8 cellular contexts compared by ENCODE assay signal in genomic region chr15:39921274-39921638, GRCh38. TPM values are rescaled to one million over a fixed set of nuclear protein-coding genes. Genes with fewer than 3 reads are reported as not detected.
A peak's percentile ranks its signal among the peaks of the same experiment; 100 is the strongest.
DNase-seq lines count a peak whose midpoint lies in the region; ATAC-seq lines count a peak whose summit lies in the region.

No MANE protein-coding gene starts in this region.

- no peak for ATAC-seq in activated T-helper 17 cell treated with anti-CD3 and anti-CD28 coated beads, Interleukin-2, amount 50 U/mL, for 72 hours (replicated peaks)
- ATAC-seq in stimulated activated naive B cell treated with anti-CD40 and anti-IgM and Interleukin-4, amounts not matched to agents 10 μg/mL and 1 μg/mL and 100 μg/mL, for 72 hours (replicated peaks), result no peak

- H3K27me3 Mint-ChIP-seq in activated T-helper 17 cell treated with anti-CD3 and anti-CD28 coated beads, Interleukin-2, amount 50 U/mL, for 72 hours, result peaks cover 15% of the 10 kb centered on the region
- H3K27me3 Mint-ChIP-seq in stimulated activated naive B cell treated with anti-CD40 and anti-IgM and Interleukin-4, amounts not matched to agents 10 μg/mL and 1 μg/mL and 100 μg/mL, for 72 hours, result peaks cover 11 to 13% of the 10 kb centered on the region in 2 donors

- H3K4me1 Mint-ChIP-seq in activated T-helper 17 cell treated with anti-CD3 and anti-CD28 coated beads, Interleukin-2, amount 50 U/mL, for 72 hours, result peaks cover 9% of the 10 kb centered on the region
- peaks cover 26 to 52% of the 10 kb centered on the region in 2 donors for H3K4me1 Mint-ChIP-seq in stimulated activated naive B cell treated with anti-CD40 and anti-IgM and Interleukin-4, amounts not matched to agents 10 μg/mL and 1 μg/mL and 100 μg/mL, for 72 hours

- peak overlapping the region; percentile 95 for H3K4me3 ChIP-seq in iPS-18a (ENCODE audit: low read length)

- no peaks in the 10 kb centered on the region for H3K9me3 ChIP-seq in iPS-18a (ENCODE audit: control insufficient read depth, low read depth, low read length)

- DNase-seq in NCI-H345 treated with DMSO at 0.1 percent for 48 hours (lab: John Stamatoyannopoulos, UW; ENCODE audit: unreplicated experiment), result peak; percentile 28
- DNase-seq in NCI-H345 (lab: John Stamatoyannopoulos, UW), result no peak
- no peak for DNase-seq in stimulated activated naive B cell treated with anti-CD40 and anti-IgM and Interleukin-4, amounts not matched to agents 10 μg/mL and 1 μg/mL and 100 μg/mL, for 72 hours
- no peak for DNase-seq in foreskin melanocyte
- DNase-seq in activated CD4-positive, alpha-beta T cell treated with anti-CD3 and anti-CD28 coated beads, Interleukin-2, amount 50 U/mL, for 48 hours, result no peak
- DNase-seq in hippocampal formation (lab: John Stamatoyannopoulos, UW), result no peak

- H3K27me3 ChIP-seq in iPS-18a (ENCODE audit: control insufficient read depth, insufficient read depth, low read length), result peaks cover 21% of the 10 kb centered on the region

- H3K36me3 Mint-ChIP-seq in activated T-helper 17 cell treated with anti-CD3 and anti-CD28 coated beads, Interleukin-2, amount 50 U/mL, for 72 hours (ENCODE audit: low read depth), result no peaks in the 10 kb centered on the region
- H3K36me3 Mint-ChIP-seq in stimulated activated naive B cell treated with anti-CD40 and anti-IgM and Interleukin-4, amounts not matched to agents 10 μg/mL and 1 μg/mL and 100 μg/mL, for 72 hours, result no peaks in the 10 kb centered on the region

- peak overlapping the region; percentile 84 for H3K4me3 Mint-ChIP-seq in activated T-helper 17 cell treated with anti-CD3 and anti-CD28 coated beads, Interleukin-2, amount 50 U/mL, for 72 hours
- peak overlapping the region; percentile 89 to 90 for H3K4me3 Mint-ChIP-seq in stimulated activated naive B cell treated with anti-CD40 and anti-IgM and Interleukin-4, amounts not matched to agents 10 μg/mL and 1 μg/mL and 100 μg/mL, for 72 hours

- peak overlapping the region; percentile 72 for H3K9ac ChIP-seq in iPS-18a (ENCODE audit: low read length)

- peak overlapping the region; percentile 33 for H3K27ac ChIP-seq in iPS-18a (ENCODE audit: low read length)

- peaks cover 4% of the 10 kb centered on the region for H3K36me3 ChIP-seq in iPS-18a (ENCODE audit: control insufficient read depth, low read depth, low read length)

- no peaks in the 10 kb centered on the region for H3K9me3 Mint-ChIP-seq in activated T-helper 17 cell treated with anti-CD3 and anti-CD28 coated beads, Interleukin-2, amount 50 U/mL, for 72 hours
- no peaks in the 10 kb centered on the region for H3K9me3 Mint-ChIP-seq in stimulated activated naive B cell treated with anti-CD40 and anti-IgM and Interleukin-4, amounts not matched to agents 10 μg/mL and 1 μg/mL and 100 μg/mL, for 72 hours

- peaks cover 31% of the 10 kb centered on the region for H3K4me1 ChIP-seq in iPS-18a (ENCODE audit: control insufficient read depth, low read depth, low read length)

- H3K27ac Mint-ChIP-seq in activated T-helper 17 cell treated with anti-CD3 and anti-CD28 coated beads, Interleukin-2, amount 50 U/mL, for 72 hours, result peak overlapping the region; percentile 65
- H3K27ac Mint-ChIP-seq in stimulated activated naive B cell treated with anti-CD40 and anti-IgM and Interleukin-4, amounts not matched to agents 10 μg/mL and 1 μg/mL and 100 μg/mL, for 72 hours, result peak overlapping the region; percentile 93

RNA-seq across cellular contexts. Expression of gene GPR176, which starts 1.2 kb away (rescaled TPM):
- under 1 TPM; 0.09 to 0.24 TPM for total RNA-seq in activated T-helper 17 cell treated with anti-CD3 and anti-CD28 coated beads, Interleukin-2, amount 50 U/mL, for 72 hours

RNA-seq across cellular contexts. Expression of gene EIF2AK4, which starts 12.7 kb away (rescaled TPM):
- 10 to 100 TPM; 25.9 to 34.1 TPM for total RNA-seq in activated T-helper 17 cell treated with anti-CD3 and anti-CD28 coated beads, Interleukin-2, amount 50 U/mL, for 72 hours
